In the genomic region with DNA sequence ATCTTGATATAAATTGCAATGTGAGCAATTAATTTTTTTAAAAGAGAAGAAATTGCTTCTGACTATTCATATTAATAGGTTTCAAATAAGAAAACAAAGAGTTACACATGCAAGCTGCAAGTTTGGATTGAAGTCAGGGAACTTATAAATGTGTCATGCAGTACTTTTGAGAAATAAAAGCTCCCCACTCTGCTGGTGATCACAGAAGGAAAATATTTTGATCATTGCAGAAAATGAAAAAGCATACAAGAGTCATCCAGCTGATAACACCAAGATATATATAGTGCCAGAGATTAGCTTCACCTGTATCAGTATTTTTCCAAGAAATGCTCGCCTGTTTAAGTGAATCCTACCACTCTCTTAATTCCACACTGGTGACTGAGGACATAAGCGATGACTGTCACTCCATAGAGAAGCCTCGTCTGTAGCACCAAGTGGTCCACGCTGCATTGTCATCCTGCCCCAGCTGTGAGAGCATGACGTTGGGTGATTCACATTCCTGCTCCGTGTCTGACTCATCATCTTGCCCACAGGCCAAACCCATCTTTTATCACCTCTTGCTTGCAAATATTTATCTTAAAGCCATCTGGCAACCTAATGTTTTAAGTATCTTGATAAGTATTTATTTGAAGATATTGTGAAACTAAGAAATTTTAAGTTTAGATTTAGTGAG, we compare ENCODE assay signal across 9 cellular contexts.
A peak's percentile ranks its signal among the peaks of the same experiment; 100 is the strongest.
DNase-seq lines count a peak whose midpoint lies in the region; ATAC-seq and TF ChIP-seq lines count a peak whose summit lies in the region.
"Had no signal": no experiment of that assay in that cellular context is flagged by ENCODE, and none has a peak within 500 bp of the region (broad histone marks: within the 10 kb centered on the region; RNA-seq: fewer than 3 reads in every experiment).

No MANE protein-coding gene starts in this region.

- no peaks in the 10 kb centered on the region for H3K36me3 Mint-ChIP-seq in CD4-positive, alpha-beta T cell (ENCODE audit: low read depth)
- H3K36me3 Mint-ChIP-seq in endothelial cell (ENCODE audit: low read depth, unreplicated experiment), result no peaks in the 10 kb centered on the region
- H3K36me3 Mint-ChIP-seq: naive B cell had no signal

- no peaks in the 10 kb centered on the region for H3K4me1 Mint-ChIP-seq in CD4-positive, alpha-beta T cell (ENCODE audit: low read depth)
- no peaks in the 10 kb centered on the region for H3K4me1 Mint-ChIP-seq in endothelial cell (ENCODE audit: unreplicated experiment)
- H3K4me1 Mint-ChIP-seq: naive B cell had no signal

- POLR2A ChIA-PET in CD4-positive, alpha-beta T cell (lab: Charles Lee), result no interaction called here

- no peaks in the 10 kb centered on the region for H3K9me3 ChIP-seq in CD4-positive, alpha-beta T cell (ENCODE audit: control insufficient read depth, low read length)

- no peak overlapping the region for H3K27ac ChIP-seq in CD4-positive, alpha-beta T cell (ENCODE audit: low read depth, low read length)

- H3K27me3 Mint-ChIP-seq in CD4-positive, alpha-beta T cell, result no peaks in the 10 kb centered on the region
- H3K27me3 Mint-ChIP-seq in endothelial cell (ENCODE audit: unreplicated experiment), result no peaks in the 10 kb centered on the region
- H3K27me3 Mint-ChIP-seq: naive B cell had no signal

- peak; percentile 45 for DNase-seq in GM03348 (ENCODE audit: low spot score)
- peak; percentile 63 for DNase-seq in NCI-H2029 treated with DMSO at 0.1 percent for 48 hours (lab: John Stamatoyannopoulos, UW)
- peak; percentile 58 for DNase-seq in brain pericyte (ENCODE audit: low read depth, low spot score)
- DNase-seq in mucosa of gallbladder (ENCODE audit: low spot score), result peak; percentile 21
- no peak for DNase-seq in CD4-positive, alpha-beta T cell
- no peak for DNase-seq in stimulated activated CD4-positive, alpha-beta T cell treated with anti-CD3 and anti-CD28 coated beads, Interleukin-2, amount 100 ng/mL, for 24 hours
- DNase-seq in endothelial cell (ENCODE audit: low spot score), result no peak
- DNase-seq in GM13976 (ENCODE audit: low spot score), result no peak
- DNase-seq: naive B cell had no signal

- TF ChIP-seq CTCF in CD4-positive, alpha-beta T cell (IDR thresholded peaks at IDR 0.05), result no peak
- no peak for TF ChIP-seq CTCF in endothelial cell (IDR thresholded peaks at IDR 0.05; ENCODE audit: unreplicated experiment)
- TF ChIP-seq CTCF in GM13976 (IDR thresholded peaks at IDR 0.05; ENCODE audit: borderline replicate concordance, control extremely low read depth, extremely low read depth, insufficient read depth, missing control alignments), result no peak

- no peak for ATAC-seq in CD4-positive, alpha-beta T cell (ENCODE audit: poor library complexity)

- H3K27me3 ChIP-seq in CD4-positive, alpha-beta T cell (ENCODE audit: control insufficient read depth, insufficient read depth, low read length), result no peaks in the 10 kb centered on the region

- CTCF ChIA-PET in CD4-positive, alpha-beta T cell (lab: Charles Lee), result no interaction called here

- peaks cover 5% of the 10 kb centered on the region for H3K9me3 Mint-ChIP-seq in CD4-positive, alpha-beta T cell
- no peaks in the 10 kb centered on the region for H3K9me3 Mint-ChIP-seq in endothelial cell (ENCODE audit: unreplicated experiment)
- H3K9me3 Mint-ChIP-seq: naive B cell had no signal

- intact Hi-C loops in CD4-positive, alpha-beta T cell (cut with DNase I, micrococcal nuclease), result no loop called here

- no peak overlapping the region for H3K4me3 Mint-ChIP-seq in CD4-positive, alpha-beta T cell
- no peak overlapping the region for H3K4me3 Mint-ChIP-seq in endothelial cell (ENCODE audit: unreplicated experiment)
- H3K4me3 Mint-ChIP-seq: naive B cell had no signal

- in situ Hi-C loops in GM13976 (cut with MboI; ENCODE audit: low sequenced_read_pairs, unreplicated experiment), result no loop called here

- no peak overlapping the region for H3K27ac Mint-ChIP-seq in CD4-positive, alpha-beta T cell
- H3K27ac Mint-ChIP-seq in endothelial cell (ENCODE audit: unreplicated experiment), result no peak overlapping the region
- H3K27ac Mint-ChIP-seq: naive B cell had no signal

Comparison
In these comparisons a context has a peak if more than half of its experiments do, and no peak if none do; other contexts are left out.
1. DNase-seq: peak in GM03348 (single experiment), NCI-H2029 treated with DMSO at 0.1 percent for 48 hours (single experiment), brain pericyte (single experiment) and mucosa of gallbladder (single experiment); none in CD4-positive, alpha-beta T cell (0 of 10), stimulated activated CD4-positive, alpha-beta T cell treated with anti-CD3 and anti-CD28 coated beads, Interleukin-2, amount 100 ng/mL, for 24 hours (0 of 2), endothelial cell (single experiment) and GM13976 (single experiment).